Comparison of ENCODE assay signal across 8 cellular contexts in the genomic region with DNA sequence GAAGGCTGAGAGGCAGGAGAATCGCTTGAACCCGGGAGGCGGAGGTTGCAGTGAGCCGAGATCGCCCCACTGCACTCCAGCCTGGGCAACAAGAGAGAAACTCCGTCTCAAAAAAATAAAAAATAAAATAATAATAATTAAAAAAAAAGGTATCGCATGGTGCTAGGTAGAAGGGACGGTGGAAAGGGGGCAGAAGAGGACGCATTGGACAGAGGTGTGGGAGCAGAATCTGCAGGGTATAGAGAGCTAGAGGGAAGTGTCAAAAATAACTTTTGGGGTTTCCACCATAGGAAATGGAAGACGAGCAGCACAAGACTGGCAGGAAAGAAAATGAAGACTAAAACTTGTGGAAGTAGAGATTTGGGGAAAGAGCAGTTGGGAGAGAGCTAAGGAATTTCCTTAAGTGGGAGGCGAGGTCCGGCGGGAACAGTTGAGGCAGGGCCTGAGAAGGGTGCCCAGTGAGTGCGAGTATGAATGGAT. TPM values are rescaled to one million over a fixed set of nuclear protein-coding genes. Genes with fewer than 3 reads are reported as not detected.
DNase-seq lines count a peak whose midpoint lies in the region; ATAC-seq lines count a peak whose summit lies in the region.

No MANE protein-coding gene starts in this region.

- H3K4me2 ChIP-seq in BLaER1 treated with 17β-estradiol and CSF1 and Interleukin-3, amounts not matched to agents 10 nM and 100 nM: peak overlapping the region; percentile 79 to 98 (median 89)

- peaks cover 0 to 21% (median 11%) of the 10 kb centered on the region in 11 experiments; a peak in 18 of 22 replicates for H3K27me3 ChIP-seq in BLaER1 treated with 17β-estradiol and CSF1 and Interleukin-3, amounts not matched to agents 10 nM and 100 nM
- peaks cover 21% of the 10 kb centered on the region for H3K27me3 ChIP-seq in mononuclear cell (ENCODE audit: insufficient read depth, low read length)

- H4K20me1 ChIP-seq in BLaER1 treated with 17β-estradiol and CSF1 and Interleukin-3, amounts not matched to agents 10 nM and 100 nM: peaks cover 29 to 43% (median 36%) of the 10 kb centered on the region in 11 experiments; a peak in 20 of 22 replicates

- peak overlapping the region; percentile 59 to 94 (median 89) for H3K27ac ChIP-seq in BLaER1 treated with 17β-estradiol and CSF1 and Interleukin-3, amounts not matched to agents 10 nM and 100 nM
- peak overlapping the region; percentile 81 for H3K27ac ChIP-seq in KOPT-K1 (ENCODE audit: low read depth, low read length, poor library complexity, severe bottlenecking)

- peak overlapping the region; percentile 72 to 94 (median 83) for H3K4me3 ChIP-seq in BLaER1 treated with 17β-estradiol and CSF1 and Interleukin-3, amounts not matched to agents 10 nM and 100 nM
- peak overlapping the region; percentile 64 for H3K4me3 ChIP-seq in mononuclear cell (ENCODE audit: low read length)

- H3K4me1 ChIP-seq in BLaER1 treated with 17β-estradiol and CSF1 and Interleukin-3, amounts not matched to agents 10 nM and 100 nM: peaks cover 38 to 50% (median 44%) of the 10 kb centered on the region in 10 experiments
- H3K4me1 ChIP-seq in mononuclear cell (ENCODE audit: insufficient read depth, low read length): peaks cover 46% of the 10 kb centered on the region

- H3K9me3 ChIP-seq in BLaER1 treated with 17β-estradiol and CSF1 and Interleukin-3, amounts not matched to agents 10 nM and 100 nM (replicated peaks in 1 of 11): no peaks in the 10 kb centered on the region
- no peaks in the 10 kb centered on the region for H3K9me3 ChIP-seq in KOPT-K1 (ENCODE audit: insufficient read depth, low read length, poor library complexity, severe bottlenecking)
- H3K9me3 ChIP-seq in mononuclear cell (ENCODE audit: low read depth, low read length): no peaks in the 10 kb centered on the region

- ATAC-seq in esophagus mucosa (no peak), GM18858 (IDR thresholded peaks at IDR 0.05; ENCODE audit: unreplicated experiment) (no peak)

- peak overlapping the region; percentile 87 to 97 (median 91) for H3K9ac ChIP-seq in BLaER1 treated with 17β-estradiol and CSF1 and Interleukin-3, amounts not matched to agents 10 nM and 100 nM

- no peaks in the 10 kb centered on the region for H3K36me3 ChIP-seq in BLaER1 treated with 17β-estradiol and CSF1 and Interleukin-3, amounts not matched to agents 10 nM and 100 nM
- H3K36me3 ChIP-seq in KOPT-K1 (ENCODE audit: insufficient read depth, low read length): no peaks in the 10 kb centered on the region

- DNase-seq in central memory CD4-positive, alpha-beta T cell: peak; percentile 2
- DNase-seq in mucosa of gallbladder (ENCODE audit: low spot score) (no peak), A172 (ENCODE audit: low spot score) (no peak)

RNA-seq across cellular contexts. Expression of a gene that starts 0.6 kb away (rescaled TPM):
- 19.7 TPM for total RNA-seq in mononuclear cell
- 20.6 TPM for total RNA-seq in esophagus mucosa
- 24.5 TPM for total RNA-seq in mucosa of gallbladder
- total RNA-seq in A172 (2014; rRNA removed; shearing (Covaris generic)): 47.8 and 50.7 TPM in 2 replicates

RNA-seq across cellular contexts. Expression of a gene that starts 11.0 kb away (rescaled TPM):
- total RNA-seq in mononuclear cell: not detected
- total RNA-seq in esophagus mucosa: 6.3 TPM
- 8.2 TPM for total RNA-seq in mucosa of gallbladder
- total RNA-seq in A172 (2014; rRNA removed; shearing (Covaris generic)): not detected in 2 replicates
